Comparison of ENCODE assay signal across 19 cellular contexts in genomic region chr13:38334845-38335244, GRCh38.
"Had no signal": no experiment of that assay in that cellular context is flagged by ENCODE, and none has a peak within 500 bp of the region (broad histone marks: within the 10 kb centered on the region; RNA-seq: fewer than 3 reads in every experiment).

No MANE protein-coding gene starts in this region.

- H3K27me3 ChIP-seq: dorsolateral prefrontal cortex, sigmoid colon, tibial nerve, upper lobe of left lung had no signal

- H3K4me3 ChIP-seq: dorsolateral prefrontal cortex, lung, prostate gland, sigmoid colon, thoracic aorta, tibial nerve, upper lobe of left lung had no signal

- DNase-seq: dorsolateral prefrontal cortex; effector CD4-positive, alpha-beta T cell; hypothalamus; immature natural killer cell; islet precursor cell; kidney glomerular epithelial cell; natural killer cell; nucleus accumbens; right cardiac atrium; sigmoid colon; stimulated activated CD4-positive, alpha-beta T cell treated with anti-CD3 and anti-CD28 coated beads, Interleukin-4, amount 100 ng/mL, for 4 hours; stimulated activated naive CD8-positive, alpha-beta T cell treated with anti-CD3 and anti-CD28 coated beads, Interleukin-15, Interleukin-2, amounts not matched to agents 100 U/mL and 50 U/mL, for 24 hours; upper lobe of left lung had no signal

- H3K9me3 ChIP-seq: prostate gland, sigmoid colon, thoracic aorta, tibial nerve, upper lobe of left lung had no signal

- ATAC-seq: left lobe of liver; natural killer cell; right cardiac atrium; stimulated activated memory B cell treated with anti-CD40 and anti-IgM and Interleukin-4, amounts not matched to agents 10 μg/mL and 1 μg/mL and 100 μg/mL, for 72 hours; stimulated activated naive CD8-positive, alpha-beta T cell treated with anti-CD3 and anti-CD28 coated beads, Interleukin-15, Interleukin-2, amounts not matched to agents 100 U/mL and 50 U/mL, for 24 hours had no signal

- H3K27ac ChIP-seq: dorsolateral prefrontal cortex, prostate gland, sigmoid colon, thoracic aorta, tibial nerve, upper lobe of left lung had no signal

- H3K4me1 ChIP-seq: prostate gland, sigmoid colon, tibial nerve, upper lobe of left lung had no signal

- H3K36me3 ChIP-seq: prostate gland, sigmoid colon, thoracic aorta, tibial nerve, upper lobe of left lung had no signal
